ENCODE assay signal across 8 cellular contexts in genomic region chr20:53611449-53611894, GRCh38. TPM values are rescaled to one million over a fixed set of nuclear protein-coding genes. Genes with fewer than 3 reads are reported as not detected.
DNase-seq lines count a peak whose midpoint lies in the region; ATAC-seq, FAIRE-seq and TF ChIP-seq lines count a peak whose summit lies in the region.

No MANE protein-coding gene starts in this region.

- H3K4me1 Mint-ChIP-seq in MCF 10A (ENCODE audit: insufficient read depth, unreplicated experiment) = peaks cover 12% of the 10 kb centered on the region

- peak overlapping the region; percentile 82 for H3K27ac Mint-ChIP-seq in MCF 10A (ENCODE audit: low read depth, unreplicated experiment)

- no TSS peak for BruUV-seq in MCF 10A (replicated peaks; lab: Mats Ljungman, UMichigan)

- CTCF ChIA-PET in MCF 10A (lab: Yijun Ruan, JAX) = interaction anchor here (0.5 to 1.6 kb wide), 6 partner anchors 15 to 305 kb away, joined by 3 to 7 read pairs (median 4); no protein-coding TSS in a partner anchor

- H3K27me3 ChIP-seq in ACC112 (ENCODE audit: insufficient read depth, low read length) = no peaks in the 10 kb centered on the region

- 13 to 33% methylated on average over 4 to 6 of the region's 8 CpGs for WGBS in mesodermal cell (ENCODE audit: insufficient coverage in 2 of 2), 2 experiments

- peak overlapping the region; percentile 89 for H3K27ac ChIP-seq in ACC112 (ENCODE audit: low read depth, low read length)
- peak overlapping the region; percentile 95 for H3K27ac ChIP-seq in mesodermal cell (ENCODE audit: low read depth, low read length, severe bottlenecking)

- no peaks in the 10 kb centered on the region for H3K27me3 Mint-ChIP-seq in MCF 10A (ENCODE audit: insufficient read depth, unreplicated experiment)

- H3K9me3 ChIP-seq in mesodermal cell (ENCODE audit: control insufficient read depth, low read length) = no peaks in the 10 kb centered on the region

- POLR2A ChIA-PET in MCF 10A (lab: Yijun Ruan, JAX) = interaction anchor here (0.7 to 5.4 kb wide), 14 partner anchors 9 to 305 kb away, joined by 3 to 96 read pairs (median 4); partner anchors contain the start of gene ZNF217

- peak overlapping the region; percentile 39 for H2AFZ ChIP-seq in ACC112 (ENCODE audit: low read length, unreplicated experiment)

- no peak for TF ChIP-seq CTCF in MCF 10A (IDR thresholded peaks at IDR 0.05; ENCODE audit: unreplicated experiment)

- intact Hi-C loops in MCF 10A (cut with micrococcal nuclease) = no loop called here

- no peaks in the 10 kb centered on the region for H3K79me2 ChIP-seq in ACC112 (ENCODE audit: control insufficient read depth, insufficient read depth, low read length, unreplicated experiment)

- DNase-seq in GM18507 (ENCODE audit: extremely low spot score, insufficient read length, low read depth) (no peak), M059J (ENCODE audit: low read depth) (peak; percentile 100), MCF 10A (ENCODE audit: unreplicated experiment) (peak; percentile 82), OCI-M2 (lab: John Stamatoyannopoulos, UW; ENCODE audit: unreplicated experiment) (no peak)
- no peak for DNase-seq in activated CD4-positive, alpha-beta T cell treated with anti-CD3 and anti-CD28 coated beads, Interleukin-2, amount 50 U/mL, for 1 hour

- H3K36me3 Mint-ChIP-seq in MCF 10A (ENCODE audit: insufficient read depth, unreplicated experiment) = no peaks in the 10 kb centered on the region

- peak overlapping the region; percentile 47 for H3K4me3 Mint-ChIP-seq in MCF 10A (ENCODE audit: unreplicated experiment)

- peak; percentile 79 for FAIRE-seq in GM18507 (lab: Jason Lieb, UNC)

- H3K4me3 ChIP-seq in ACC112 (ENCODE audit: low read depth, low read length) (0 out of 2 replicates have a peak overlapping the region, but pooled peaks have one; percentile 55), mesodermal cell (ENCODE audit: extremely low read depth, insufficient read depth, low read length, poor library complexity, severe bottlenecking) (no peak overlapping the region)

- H3K4me1 ChIP-seq in ACC112 (ENCODE audit: control insufficient read depth, insufficient read depth, low read length, unreplicated experiment) (peaks cover 24% of the 10 kb centered on the region), mesodermal cell (ENCODE audit: control insufficient read depth, insufficient read depth, low read length, poor library complexity, severe bottlenecking) (peaks cover 25% of the 10 kb centered on the region)

- no peaks in the 10 kb centered on the region for H3K9me3 Mint-ChIP-seq in MCF 10A (ENCODE audit: unreplicated experiment)

- ATAC-seq in GM18873 (IDR thresholded peaks at IDR 0.05; ENCODE audit: low FRiP score, unreplicated experiment) = no peak

- H3K36me3 ChIP-seq in ACC112 (ENCODE audit: insufficient read depth, low read length) (no peaks in the 10 kb centered on the region), mesodermal cell (ENCODE audit: control insufficient read depth, insufficient read depth, low read length) (no peaks in the 10 kb centered on the region)

RNA-seq across cellular contexts. Expression of gene ZNF217, which starts 17.8 kb away (rescaled TPM):
- 22.8 and 46.7 TPM in 2 replicates for total RNA-seq in M059J (2014; rRNA removed; shearing (Covaris generic))
- 42.9 and 49.3 TPM in 2 replicates for total RNA-seq in MCF 10A (2022)
- polyA plus RNA-seq in mesodermal cell (2013, experiment 1 of 2) = 56.3 TPM
- 49.3 TPM for polyA plus RNA-seq in mesodermal cell (2013, experiment 2 of 2)

Comparison
In these comparisons a context has a peak if more than half of its experiments do, and no peak if none do; other contexts are left out.
1. DNase-seq: peak in M059J (single experiment) and MCF 10A (single experiment); none in GM18507 (single experiment), OCI-M2 (single experiment) and activated CD4-positive, alpha-beta T cell treated with anti-CD3 and anti-CD28 coated beads, Interleukin-2, amount 50 U/mL, for 1 hour (single experiment).